Comparison of ENCODE assay signal across 29 cellular contexts in the genomic region with DNA sequence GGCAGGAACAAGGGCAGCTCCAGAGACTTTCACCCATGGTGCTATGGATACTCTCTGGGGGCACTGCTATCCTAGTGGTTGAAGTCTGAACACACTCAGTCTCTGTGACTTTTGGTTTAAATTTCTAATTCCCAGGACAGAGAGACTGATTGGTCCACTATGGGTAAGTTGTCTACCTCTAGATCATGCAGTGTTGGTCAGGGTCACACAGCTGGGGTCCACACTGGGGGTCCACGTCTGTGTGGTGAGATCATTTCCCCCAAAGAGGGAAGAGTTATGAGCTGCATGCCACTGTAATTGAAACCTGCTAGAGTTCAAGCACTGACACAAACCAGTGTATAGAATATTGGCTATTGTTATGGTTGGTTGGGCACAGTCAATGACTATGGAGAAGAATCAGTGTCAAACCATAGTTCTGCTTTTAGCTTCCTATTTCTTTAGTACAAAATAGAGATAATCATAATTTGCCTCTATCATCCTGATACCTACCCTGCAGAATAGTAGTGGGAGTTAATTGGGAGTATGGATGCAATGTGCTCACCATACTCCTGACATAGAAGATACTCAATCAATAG.
DNase-seq lines count a peak whose midpoint lies in the region; ATAC-seq, FAIRE-seq and TF ChIP-seq lines count a peak whose summit lies in the region.
"Had no signal": no experiment of that assay in that cellular context is flagged by ENCODE, and none has a peak within 500 bp of the region (broad histone marks: within the 10 kb centered on the region; RNA-seq: fewer than 3 reads in every experiment).

No MANE protein-coding gene starts in this region.

- H3K4me1 Mint-ChIP-seq in neural crest cell: peaks cover 59% of the 10 kb centered on the region

- no peak overlapping the region for H3K4me2 ChIP-seq in K562 (ENCODE audit: insufficient read depth, low read length)

- CTCF ChIA-PET in K562 (lab: Yijun Ruan, JAX; ENCODE audit: low intra/inter-chr PET ratio): no interaction called here

- no peaks in the 10 kb centered on the region for H3K36me3 Mint-ChIP-seq in neural crest cell (ENCODE audit: low read depth)
- H3K36me3 Mint-ChIP-seq: activated naive CD8-positive, alpha-beta T cell treated with anti-CD3 and anti-CD28 coated beads for 36 hours; IgD-negative memory B cell had no signal

- WGBS in K562 (ENCODE audit: insufficient coverage, low coverage, missing lambda C conversion rate): 27% methylated on average over 1 of the region's 1 CpG
- WGBS in sigmoid colon, 2 donors: 44 to 71% methylated on average over 1 of the region's 1 CpG

- TF ChIP-seq CTCF in GM06990 (IDR thresholded peaks at IDR 0.05; ENCODE audit: insufficient read depth, low read length, poor library complexity, severe bottlenecking) (no peak), K562 (IDR thresholded peaks at IDR 0.05 in 2 of 3, conservative IDR thresholded peaks at IDR 0.05 in 1 of 3; ENCODE audit: insufficient read depth in 2 of 3, low read depth in 1 of 3, low read length in 3 of 3) (no peak), neural crest cell (conservative IDR thresholded peaks at IDR 0.05) (no peak), sigmoid colon (IDR thresholded peaks at IDR 0.05) (no peak)

- ATAC-seq in K562: peak; percentile 30; the same call in 1 of the 3 replicates
- ATAC-seq: right lobe of liver had no signal

- H3K27me3 Mint-ChIP-seq in neural crest cell (ENCODE audit: low read depth): no peaks in the 10 kb centered on the region
- H3K27me3 Mint-ChIP-seq: activated naive CD8-positive, alpha-beta T cell treated with anti-CD3 and anti-CD28 coated beads for 36 hours; activated T-cell treated with anti-CD3 and anti-CD28 coated beads, Interleukin-2, amount 50 U/mL, for 24 hours; progenitor cell of endocrine pancreas had no signal

- H2AFZ ChIP-seq in K562 (ENCODE audit: low read depth, low read length): no peak overlapping the region
- H2AFZ ChIP-seq: GM23248 had no signal

- intact Hi-C loops in K562 (cut with micrococcal nuclease) (no loop called here), head of caudate nucleus (cut with DNase I) (no loop called here), sigmoid colon (cut with DNase I) (no loop called here)

- H3K9me3 ChIP-seq in K562 (replicated peaks; ENCODE audit: control insufficient read depth, insufficient read depth, low read depth, low read length): no peaks in the 10 kb centered on the region
- H3K9me3 ChIP-seq in sigmoid colon: no peaks in the 10 kb centered on the region
- H3K9me3 ChIP-seq: ascending aorta; BLaER1 treated with 17β-estradiol and CSF1 and Interleukin-3, amounts not matched to agents 10 nM and 100 nM; left lung; right lobe of liver; SJSA1; tibial nerve had no signal

- H3K27ac ChIP-seq in K562 (ENCODE audit: extremely low read depth, low read depth, low read length): no peak overlapping the region
- H3K27ac ChIP-seq in sigmoid colon: no peak overlapping the region
- H3K27ac ChIP-seq: ascending aorta; BLaER1 treated with 17β-estradiol and CSF1 and Interleukin-3, amounts not matched to agents 10 nM and 100 nM; GM23248; right lobe of liver; SJSA1; tibial nerve had no signal

- H3K27me3 ChIP-seq in GM06990 (replicated peaks; ENCODE audit: control insufficient read depth, insufficient read depth, low read length) (no peaks in the 10 kb centered on the region), K562 (ENCODE audit: control insufficient read depth in 2 of 2, insufficient read depth in 2 of 2, low read length in 2 of 2) (no peaks in the 10 kb centered on the region), sigmoid colon (no peaks in the 10 kb centered on the region)
- H3K27me3 ChIP-seq: ascending aorta; BLaER1 treated with 17β-estradiol and CSF1 and Interleukin-3, amounts not matched to agents 10 nM and 100 nM; left lung; right lobe of liver; SJSA1 had no signal

- no TSS peak for BruUV-seq in K562 (replicated peaks; lab: Mats Ljungman, UMichigan)

- no peak overlapping the region for H3K9ac ChIP-seq in K562 (ENCODE audit: insufficient read depth in 1 of 2, low read depth in 2 of 2, low read length in 2 of 2)
- H3K9ac ChIP-seq: BLaER1 treated with 17β-estradiol and CSF1 and Interleukin-3, amounts not matched to agents 10 nM and 100 nM; GM23248 had no signal

- H3K4me3 Mint-ChIP-seq in neural crest cell: no peak overlapping the region
- H3K4me3 Mint-ChIP-seq: activated naive CD8-positive, alpha-beta T cell treated with anti-CD3 and anti-CD28 coated beads for 36 hours; activated T-cell treated with anti-CD3 and anti-CD28 coated beads, Interleukin-2, amount 50 U/mL, for 24 hours; central memory CD8-positive, alpha-beta T cell; dendritic cell treated with granulocyte-macrophage colony-stimulating factor and Interleukin-4, amounts not matched to agents 40 ng/mL and 50 ng/mL, for 4 days had no signal

- no peaks in the 10 kb centered on the region for H3K9me3 Mint-ChIP-seq in neural crest cell
- H3K9me3 Mint-ChIP-seq: activated naive CD8-positive, alpha-beta T cell treated with anti-CD3 and anti-CD28 coated beads for 36 hours; activated T-cell treated with anti-CD3 and anti-CD28 coated beads, Interleukin-2, amount 50 U/mL, for 24 hours; central memory CD8-positive, alpha-beta T cell; dendritic cell treated with granulocyte-macrophage colony-stimulating factor and Interleukin-4, amounts not matched to agents 40 ng/mL and 50 ng/mL, for 4 days had no signal

- H4K20me1 ChIP-seq in K562 (replicated peaks; ENCODE audit: control insufficient read depth, insufficient read depth, low read length): no peaks in the 10 kb centered on the region
- H4K20me1 ChIP-seq: BLaER1 treated with 17β-estradiol and CSF1 and Interleukin-3, amounts not matched to agents 10 nM and 100 nM had no signal

- H3K4me1 ChIP-seq in K562 (replicated peaks in 1 of 2; ENCODE audit: control insufficient read depth in 2 of 2, insufficient read depth in 2 of 2, low read length in 2 of 2) (peaks cover 0 to 20% of the 10 kb centered on the region in 2 experiments; a peak in 3 of 5 replicates), sigmoid colon (no peaks in the 10 kb centered on the region)
- H3K4me1 ChIP-seq: ascending aorta, left lung, right lobe of liver had no signal

- FAIRE-seq in K562 (lab: Jason Lieb, UNC): no peak

- no peak for TF ChIP-seq RAD21 in K562 (CRISPR knock-in tag; conservative IDR thresholded peaks at IDR 0.05 in 1 of 2, IDR thresholded peaks at IDR 0.05 in 1 of 2)

- TF ChIP-seq POLR2A in K562 (conservative IDR thresholded peaks at IDR 0.05) (no peak), sigmoid colon (IDR thresholded peaks at IDR 0.05) (no peak)

- in situ Hi-C loops in K562 (cut with MboI): no loop called here

- POLR2A ChIA-PET in K562 (lab: Yijun Ruan, JAX): interaction anchor here (1.2 kb wide), 1 partner anchor 12 kb away, joined by 3 read pairs; no protein-coding TSS in a partner anchor

- peak overlapping the region; percentile 59 for H3K27ac Mint-ChIP-seq in neural crest cell (ENCODE audit: unreplicated experiment)
- H3K27ac Mint-ChIP-seq: activated naive CD8-positive, alpha-beta T cell treated with anti-CD3 and anti-CD28 coated beads for 36 hours; activated T-cell treated with anti-CD3 and anti-CD28 coated beads, Interleukin-2, amount 50 U/mL, for 24 hours; dendritic cell treated with granulocyte-macrophage colony-stimulating factor and Interleukin-4, amounts not matched to agents 40 ng/mL and 50 ng/mL, for 4 days; IgD-negative memory B cell; progenitor cell of endocrine pancreas had no signal

- H3K36me3 ChIP-seq in GM06990 (ENCODE audit: control insufficient read depth, insufficient read depth, low read length) (no peaks in the 10 kb centered on the region), K562 (ENCODE audit: control insufficient read depth, insufficient read depth, low read length) (no peaks in the 10 kb centered on the region), sigmoid colon (no peaks in the 10 kb centered on the region)
- H3K36me3 ChIP-seq: ascending aorta; BLaER1 treated with 17β-estradiol and CSF1 and Interleukin-3, amounts not matched to agents 10 nM and 100 nM; left lung; right lobe of liver; SJSA1; tibial nerve had no signal

- H3K9me1 ChIP-seq in K562 (ENCODE audit: control insufficient read depth, insufficient read depth, low read length): no peaks in the 10 kb centered on the region

- DNase-seq in GM06990 (ENCODE audit: extremely low read depth, insufficient read length) (peak; percentile 5), NCI-H146 treated with DMSO at 0.1 percent for 48 hours (lab: John Stamatoyannopoulos, UW; ENCODE audit: unreplicated experiment) (peak; percentile 61), K562 (ENCODE audit: extremely low read depth in 1 of 4, low spot score in 3 of 4) (no peak), neural crest cell (ENCODE audit: low read depth, low spot score) (no peak), GM19238 (ENCODE audit: insufficient read length, low spot score) (no peak), head of caudate nucleus (no peak), SHP77 (lab: John Stamatoyannopoulos, UW) (no peak), sigmoid colon (no peak)
- DNase-seq: activated CD4-positive, alpha-beta T cell treated with anti-CD3 and anti-CD28 coated beads, Interleukin-2, amount 50 U/mL, for 1 hour; activated CD4-positive, CD25-positive, alpha-beta regulatory T cell; activated gamma-delta T cell; activated naive CD8-positive, alpha-beta T cell treated with anti-CD3 and anti-CD28 coated beads for 36 hours; activated T-cell treated with anti-CD3 and anti-CD28 coated beads, Interleukin-2, amount 50 U/mL, for 24 hours; glutamatergic neuron; GM23248; islet precursor cell; left lung; mesendoderm; NCI-H446; right lobe of liver; stimulated activated CD4-positive, alpha-beta T cell treated with anti-CD3 and anti-CD28 coated beads, Interleukin-4, amount 100 ng/mL, for 1 hour had no signal

- no peaks in the 10 kb centered on the region for H3K79me2 ChIP-seq in K562 (ENCODE audit: control insufficient read depth, insufficient read depth, low read length)

- TF ChIP-seq EP300 in K562 (IDR thresholded peaks at IDR 0.05; ENCODE audit: low read length): no peak
- no peak for TF ChIP-seq EP300 in sigmoid colon (IDR thresholded peaks at IDR 0.05)

- H3K4me3 ChIP-seq in GM06990 (replicated peaks; ENCODE audit: low read depth, low read length) (no peak overlapping the region), K562 (no peak overlapping the region), sigmoid colon (no peak overlapping the region)
- H3K4me3 ChIP-seq: ascending aorta; BLaER1 treated with 17β-estradiol and CSF1 and Interleukin-3, amounts not matched to agents 10 nM and 100 nM; GM23248; left lung; right lobe of liver; SJSA1; tibial nerve had no signal

Comparison
In these comparisons a context has a peak if more than half of its experiments do, and no peak if none do; other contexts are left out.
1. DNase-seq: peak in GM06990 (single experiment) and NCI-H146 treated with DMSO at 0.1 percent for 48 hours (single experiment); none in K562 (0 of 4), neural crest cell (single experiment), GM19238 (single experiment), head of caudate nucleus (0 of 42), SHP77 (0 of 2) and sigmoid colon (single experiment).